Comparison of ENCODE assay signal across 7 cellular contexts in the genomic region with DNA sequence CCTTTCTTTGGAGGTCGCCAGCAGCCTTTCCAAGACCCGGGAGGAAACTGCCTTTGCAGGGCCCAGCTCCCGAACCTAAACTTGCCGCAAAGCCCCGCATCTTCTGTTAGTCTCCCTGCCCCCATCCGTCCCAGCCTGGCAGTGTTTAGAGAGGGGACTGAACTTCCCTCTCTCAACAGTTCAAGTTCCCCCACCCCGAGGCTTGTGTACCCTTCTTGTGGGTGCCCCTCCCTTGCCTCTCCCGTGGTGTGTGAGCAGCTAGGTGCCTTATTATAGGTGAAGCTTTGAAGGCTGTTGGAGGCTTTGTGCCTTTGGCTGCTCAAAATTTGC. TPM values are rescaled to one million over a fixed set of nuclear protein-coding genes. Genes with fewer than 3 reads are reported as not detected.
DNase-seq lines count a peak whose midpoint lies in the region; TF ChIP-seq lines count a peak whose summit lies in the region.

No MANE protein-coding gene starts in this region.

- no peaks in the 10 kb centered on the region for H3K9me3 ChIP-seq in HAP-1
- peaks cover 2% of the 10 kb centered on the region for H3K9me3 ChIP-seq in WERI-Rb-1 (ENCODE audit: severe bottlenecking)
- no peaks in the 10 kb centered on the region for H3K9me3 ChIP-seq in esophagus (ENCODE audit: control insufficient read depth in 2 of 2, insufficient read depth in 1 of 2, low read depth in 1 of 2, low read length in 1 of 2)

- H3K27ac Mint-ChIP-seq in progenitor cell of endocrine pancreas = peak overlapping the region; percentile 91

- H3K36me3 ChIP-seq in HAP-1 (replicated peaks) (peaks cover 35% of the 10 kb centered on the region), WERI-Rb-1 (peaks cover 19% of the 10 kb centered on the region), esophagus (ENCODE audit: control insufficient read depth in 2 of 2, insufficient read depth in 2 of 2, low read length in 1 of 2) (no peaks in the 10 kb centered on the region)

- in situ Hi-C loops in HAP-1 (cut with MboI; ENCODE audit: low sequenced_read_pairs) = loop anchor here (10.0 kb wide), 1 partner anchor 212 kb away; a partner anchor contains a TSS

- no peaks in the 10 kb centered on the region for H3K27me3 ChIP-seq in HAP-1 (ENCODE audit: low read depth)
- peaks cover 22% of the 10 kb centered on the region for H3K27me3 ChIP-seq in WERI-Rb-1 (ENCODE audit: insufficient read depth, low read depth, severe bottlenecking)
- H3K27me3 ChIP-seq in esophagus (ENCODE audit: control insufficient read depth in 1 of 2, insufficient read depth in 2 of 2, low read length in 2 of 2) = no peaks in the 10 kb centered on the region

- H3K36me3 Mint-ChIP-seq in progenitor cell of endocrine pancreas (ENCODE audit: insufficient read depth) = peaks cover 10% of the 10 kb centered on the region

- DNase-seq in HAP-1 (ENCODE audit: low spot score in 2 of 2) (peak in 1 of 2 experiments; percentile 55), WERI-Rb-1 (peak; percentile 33), progenitor cell of endocrine pancreas (ENCODE audit: low spot score, unreplicated experiment) (no peak), RPMI8226 (no peak), AG20443 (ENCODE audit: low spot score) (no peak), NCI-H510A treated with DMSO at 0.1 percent for 48 hours (lab: John Stamatoyannopoulos, UW) (no peak)

- 4 to 6% methylated on average over 8 of the region's 8 CpGs for WGBS in esophagus, 2 donors

- H3K27me3 Mint-ChIP-seq in progenitor cell of endocrine pancreas = peaks cover 30% of the 10 kb centered on the region

- H3K4me3 ChIP-seq in HAP-1 (peak overlapping the region; percentile 86), WERI-Rb-1 (ENCODE audit: low read depth, low read length) (peak overlapping the region; percentile 62), esophagus (ENCODE audit: low read depth in 1 of 2, low read length in 2 of 2) (peak overlapping the region; percentile 49 to 64)

- H3K4me1 Mint-ChIP-seq in progenitor cell of endocrine pancreas (ENCODE audit: low read depth) = peaks cover 19% of the 10 kb centered on the region

- peaks cover 9% of the 10 kb centered on the region for H3K4me1 ChIP-seq in HAP-1
- peaks cover 6% of the 10 kb centered on the region in 2 donors for H3K4me1 ChIP-seq in esophagus (ENCODE audit: control insufficient read depth in 2 of 2, insufficient read depth in 2 of 2, low read length in 1 of 2)

- no peak for TF ChIP-seq CTCF in WERI-Rb-1 (IDR thresholded peaks at IDR 0.05; ENCODE audit: low read depth, low read length)
- no peak for TF ChIP-seq CTCF in progenitor cell of endocrine pancreas (IDR thresholded peaks at IDR 0.05; ENCODE audit: unreplicated experiment)

- H3K27ac ChIP-seq in WERI-Rb-1 (no peak overlapping the region), esophagus (ENCODE audit: low read depth in 2 of 2, low read length in 1 of 2) (peak overlapping the region; percentile 80 to 86)

- peak overlapping the region; percentile 85 for H3K4me3 Mint-ChIP-seq in progenitor cell of endocrine pancreas (ENCODE audit: low read depth)

- no peaks in the 10 kb centered on the region for H3K9me3 Mint-ChIP-seq in progenitor cell of endocrine pancreas (ENCODE audit: low read depth)

RNA-seq across cellular contexts. Expression of a gene that starts 1.4 kb away (rescaled TPM):
- 1 to 10 TPM; 3.1 to 4.5 TPM for polyA plus RNA-seq in esophagus
- total RNA-seq in progenitor cell of endocrine pancreas = 62.3 and 80.5 TPM in 2 replicates
